In genomic region chr12:74999474-74999873, GRCh38 we compare ENCODE assay signal across 2 cellular contexts.
TF ChIP-seq lines count a peak whose summit lies in the region.

No MANE protein-coding gene starts in this region.

TF ChIP-seq in A549, 52 proteins besides CTCF, POLR2A, EP300 and RAD21 (continued from another document):
- TF ChIP-seq POLR2AphosphoS2 (conservative IDR thresholded peaks at IDR 0.05; ENCODE audit: low read length) (no peak), RARB (CRISPR knock-in tag; IDR thresholded peaks at IDR 0.05) (no peak), FOSL2 (IDR thresholded peaks at IDR 0.05) (no peak), FOSL2 (CRISPR knock-in tag; IDR thresholded peaks at IDR 0.05) (no peak), RNF2 (IDR thresholded peaks at IDR 0.05; ENCODE audit: borderline replicate concordance, low read depth) (no peak), HOXA7 (CRISPR knock-in tag; IDR thresholded peaks at IDR 0.05) (no peak), ZSCAN20 (CRISPR knock-in tag; IDR thresholded peaks at IDR 0.05) (no peak), HOXB13 (CRISPR knock-in tag; IDR thresholded peaks at IDR 0.05; ENCODE audit: low read depth) (no peak), MYC (IDR thresholded peaks at IDR 0.05; ENCODE audit: borderline replicate concordance, low read length) (no peak), EHMT2 (IDR thresholded peaks at IDR 0.05; ENCODE audit: low read depth) (no peak), MAX (IDR thresholded peaks at IDR 0.05) (no peak), RCOR1 (IDR thresholded peaks at IDR 0.05; ENCODE audit: low read depth, low read length) (no peak)

TF ChIP-seq in GM12878, 131 proteins besides CTCF, POLR2A, EP300 and RAD21 (continued from another document):
- TF ChIP-seq NFXL1 (IDR thresholded peaks at IDR 0.05; ENCODE audit: borderline replicate concordance) = no peak
- TF ChIP-seq TARDBP (IDR thresholded peaks at IDR 0.05; ENCODE audit: borderline replicate concordance) = no peak
- no peak for TF ChIP-seq TAF1 (IDR thresholded peaks at IDR 0.05; ENCODE audit: borderline replicate concordance, low read depth, low read length)
- no peak for TF ChIP-seq PML (IDR thresholded peaks at IDR 0.05; ENCODE audit: low read length)
- no peak for TF ChIP-seq HDGF (IDR thresholded peaks at IDR 0.05)
- TF ChIP-seq CBFB (IDR thresholded peaks at IDR 0.05; ENCODE audit: low read depth) = no peak
- TF ChIP-seq CHD4 (IDR thresholded peaks at IDR 0.05) = no peak
- no peak for TF ChIP-seq BMI1 (IDR thresholded peaks at IDR 0.05; ENCODE audit: borderline replicate concordance)
- TF ChIP-seq ZNF384 (IDR thresholded peaks at IDR 0.05; ENCODE audit: borderline replicate concordance, low read depth, low read length) = no peak
- no peak for TF ChIP-seq IKZF2 (IDR thresholded peaks at IDR 0.05)
- no peak for TF ChIP-seq CREB1 (IDR thresholded peaks at IDR 0.05; ENCODE audit: low read depth)
- no peak for TF ChIP-seq STAT3 (IDR thresholded peaks at IDR 0.05; ENCODE audit: low read depth, low read length)
- TF ChIP-seq LARP7 (IDR thresholded peaks at IDR 0.05) = no peak
